In genomic region chr5:442335-443238, GRCh38 we compare ENCODE assay signal across 8 cellular contexts. TPM values are rescaled to one million over a fixed set of nuclear protein-coding genes. Genes with fewer than 3 reads are reported as not detected.
DNase-seq lines count a peak whose midpoint lies in the region; ATAC-seq and TF ChIP-seq lines count a peak whose summit lies in the region.

EXOC3 (plus strand) TSS chr5:443176; CDS start chr5:446206, 3,030 bp downstream.

- H3K27me3 Mint-ChIP-seq in CD4-positive, CD25-positive, alpha-beta regulatory T cell, result no peaks in the 10 kb centered on the region
- H3K27me3 Mint-ChIP-seq in endodermal cell (ENCODE audit: insufficient read depth), result peaks cover 4% of the 10 kb centered on the region
- H3K27me3 Mint-ChIP-seq in mesothelial cell of epicardium (ENCODE audit: low read depth), result no peaks in the 10 kb centered on the region

- H3K9me3 Mint-ChIP-seq in CD4-positive, CD25-positive, alpha-beta regulatory T cell, result peaks cover 0 to 1% (median 0%) of the 10 kb centered on the region in 7 donors
- H3K9me3 Mint-ChIP-seq in endodermal cell (no peaks in the 10 kb centered on the region), mesothelial cell of epicardium (no peaks in the 10 kb centered on the region)

- DNase-seq in CD4-positive, CD25-positive, alpha-beta regulatory T cell, result peak; percentile 66 to 87 (median 76)
- peak; percentile 87 for DNase-seq in NOMO-1 treated with DMSO at 0.1 percent for 48 hours (lab: John Stamatoyannopoulos, UW; ENCODE audit: unreplicated experiment)
- peak; percentile 35 for DNase-seq in activated CD8-positive, alpha-beta memory T cell treated with anti-CD3 and anti-CD28 coated beads, Interleukin-2, amount 50 U/mL, for 1 hour (ENCODE audit: extremely low read depth)
- DNase-seq in endodermal cell, result peak; percentile 89
- DNase-seq in mesothelial cell of epicardium (ENCODE audit: low spot score in 2 of 2, unreplicated experiment in 2 of 2), result peak; percentile 72 to 80
- peak; percentile 74 for DNase-seq in stimulated activated CD8-positive, alpha-beta memory T cell treated with anti-CD3 and anti-CD28 coated beads, Interleukin-15, amount 100 ng/mL, for 48 hours (ENCODE audit: low read depth in 2 of 2)

- peaks cover 11 to 45% (median 22%) of the 10 kb centered on the region in 4 donors for H3K4me1 Mint-ChIP-seq in CD4-positive, CD25-positive, alpha-beta regulatory T cell
- H3K4me1 Mint-ChIP-seq in endodermal cell (peaks cover 4% of the 10 kb centered on the region), mesothelial cell of epicardium (peaks cover 20% of the 10 kb centered on the region)

- peak within 1 kb of the TSS; percentile 77 for H3K27ac ChIP-seq in CD4-positive, CD25-positive, alpha-beta regulatory T cell (ENCODE audit: insufficient read depth, low read length, poor library complexity, severe bottlenecking)
- H3K27ac ChIP-seq in endodermal cell (ENCODE audit: low read depth, low read length), result peak within 1 kb of the TSS; percentile 16

- peak; percentile 85 for ATAC-seq in CD4-positive, CD25-positive, alpha-beta regulatory T cell (ENCODE audit: low read depth in 2 of 2)
- ATAC-seq in GM19372 (IDR thresholded peaks at IDR 0.05; ENCODE audit: low read depth, unreplicated experiment), result peak; percentile 84
- peak; percentile 86 for ATAC-seq in HG03520 (IDR thresholded peaks at IDR 0.05; ENCODE audit: unreplicated experiment)

- H3K9me3 ChIP-seq in CD4-positive, CD25-positive, alpha-beta regulatory T cell (ENCODE audit: control insufficient read depth in 2 of 2, low read length in 2 of 2), result no peaks in the 10 kb centered on the region
- H3K9me3 ChIP-seq in endodermal cell (ENCODE audit: control insufficient read depth, low read length), result no peaks in the 10 kb centered on the region

- TF ChIP-seq CTCF in endodermal cell (conservative IDR thresholded peaks at IDR 0.05) (no peak), mesothelial cell of epicardium (IDR thresholded peaks at IDR 0.05; ENCODE audit: unreplicated experiment) (no peak)

- peak within 1 kb of the TSS; percentile 57 for H3K9ac ChIP-seq in endodermal cell (ENCODE audit: extremely low read depth, low read length, poor library complexity, severe bottlenecking)

- peaks cover 15% of the 10 kb centered on the region for H3K36me3 ChIP-seq in CD4-positive, CD25-positive, alpha-beta regulatory T cell (ENCODE audit: control insufficient read depth, insufficient read depth, low read length)
- H3K36me3 ChIP-seq in endodermal cell (ENCODE audit: control insufficient read depth, insufficient read depth, low read length), result peaks cover 11% of the 10 kb centered on the region

- H3K36me3 Mint-ChIP-seq in CD4-positive, CD25-positive, alpha-beta regulatory T cell, result peaks cover 17% of the 10 kb centered on the region
- H3K36me3 Mint-ChIP-seq in endodermal cell (ENCODE audit: low read depth) (peaks cover 16% of the 10 kb centered on the region), mesothelial cell of epicardium (peaks cover 10% of the 10 kb centered on the region)

- H3K27ac Mint-ChIP-seq in CD4-positive, CD25-positive, alpha-beta regulatory T cell, result peak within 1 kb of the TSS; percentile 91 to 98 (median 97)
- H3K27ac Mint-ChIP-seq in endodermal cell (peak within 1 kb of the TSS; percentile 85), mesothelial cell of epicardium (peak within 1 kb of the TSS; percentile 97)

- peaks cover 18% of the 10 kb centered on the region for H3K4me1 ChIP-seq in CD4-positive, CD25-positive, alpha-beta regulatory T cell (ENCODE audit: control insufficient read depth, insufficient read depth, low read length, poor library complexity, severe bottlenecking)
- H3K4me1 ChIP-seq in endodermal cell (ENCODE audit: control insufficient read depth, insufficient read depth, low read length), result peaks cover 6% of the 10 kb centered on the region

- no peaks in the 10 kb centered on the region for H3K27me3 ChIP-seq in CD4-positive, CD25-positive, alpha-beta regulatory T cell (ENCODE audit: control insufficient read depth, insufficient read depth, low read length)
- H3K27me3 ChIP-seq in endodermal cell (ENCODE audit: control insufficient read depth, insufficient read depth, low read length, poor library complexity, severe bottlenecking), result no peaks in the 10 kb centered on the region

- 9 to 14% methylated on average over 39 to 73 of the region's 73 CpGs for WGBS in endodermal cell (ENCODE audit: insufficient coverage in 1 of 2, insufficient read length in 1 of 2), 2 experiments

- peak within 1 kb of the TSS; percentile 92 to 96 (median 96) for H3K4me3 Mint-ChIP-seq in CD4-positive, CD25-positive, alpha-beta regulatory T cell
- H3K4me3 Mint-ChIP-seq in endodermal cell (peak within 1 kb of the TSS; percentile 87), mesothelial cell of epicardium (peak within 1 kb of the TSS; percentile 99)

- H3K4me3 ChIP-seq in CD4-positive, CD25-positive, alpha-beta regulatory T cell (ENCODE audit: low read depth, low read length), result peak within 1 kb of the TSS; percentile 69
- H3K4me3 ChIP-seq in endodermal cell (ENCODE audit: low read length), result peak within 1 kb of the TSS; percentile 97

RNA-seq across cellular contexts. Expression of gene EXOC3, which starts in this region (rescaled TPM):
- total RNA-seq in CD4-positive, CD25-positive, alpha-beta regulatory T cell, result 95.4 TPM
- polyA plus RNA-seq in CD4-positive, CD25-positive, alpha-beta regulatory T cell, result 10 to 100 TPM; 23.3 to 52.4 (median 31.9) TPM
- 10 to 100 TPM; 38.6 to 53.7 TPM for total RNA-seq in endodermal cell
- 41.4 TPM for polyA plus RNA-seq in endodermal cell (2013, experiment 1 of 2)
- 38.3 TPM for polyA plus RNA-seq in endodermal cell (2013, experiment 2 of 2)
- total RNA-seq in mesothelial cell of epicardium, result 70.4 to 73.5 TPM (median 71.2 TPM) in 3 replicates

Comparison
In these comparisons a context has a peak if more than half of its experiments do, and no peak if none do; other contexts are left out.
1. Peak in every context shown above with its lines: DNase-seq, ATAC-seq, H3K4me3 ChIP-seq and H3K27ac ChIP-seq.
2. DNase-seq: peak in every context shown above with its lines; median percentile 89 in endodermal cell; 87 in NOMO-1 treated with DMSO at 0.1 percent for 48 hours; 76 in CD4-positive, CD25-positive, alpha-beta regulatory T cell; 76 in mesothelial cell of epicardium; 74 in stimulated activated CD8-positive, alpha-beta memory T cell treated with anti-CD3 and anti-CD28 coated beads, Interleukin-15, amount 100 ng/mL, for 48 hours; 35 in activated CD8-positive, alpha-beta memory T cell treated with anti-CD3 and anti-CD28 coated beads, Interleukin-2, amount 50 U/mL, for 1 hour.